ENCODE assay signal across 10 cellular contexts in the genomic region with DNA sequence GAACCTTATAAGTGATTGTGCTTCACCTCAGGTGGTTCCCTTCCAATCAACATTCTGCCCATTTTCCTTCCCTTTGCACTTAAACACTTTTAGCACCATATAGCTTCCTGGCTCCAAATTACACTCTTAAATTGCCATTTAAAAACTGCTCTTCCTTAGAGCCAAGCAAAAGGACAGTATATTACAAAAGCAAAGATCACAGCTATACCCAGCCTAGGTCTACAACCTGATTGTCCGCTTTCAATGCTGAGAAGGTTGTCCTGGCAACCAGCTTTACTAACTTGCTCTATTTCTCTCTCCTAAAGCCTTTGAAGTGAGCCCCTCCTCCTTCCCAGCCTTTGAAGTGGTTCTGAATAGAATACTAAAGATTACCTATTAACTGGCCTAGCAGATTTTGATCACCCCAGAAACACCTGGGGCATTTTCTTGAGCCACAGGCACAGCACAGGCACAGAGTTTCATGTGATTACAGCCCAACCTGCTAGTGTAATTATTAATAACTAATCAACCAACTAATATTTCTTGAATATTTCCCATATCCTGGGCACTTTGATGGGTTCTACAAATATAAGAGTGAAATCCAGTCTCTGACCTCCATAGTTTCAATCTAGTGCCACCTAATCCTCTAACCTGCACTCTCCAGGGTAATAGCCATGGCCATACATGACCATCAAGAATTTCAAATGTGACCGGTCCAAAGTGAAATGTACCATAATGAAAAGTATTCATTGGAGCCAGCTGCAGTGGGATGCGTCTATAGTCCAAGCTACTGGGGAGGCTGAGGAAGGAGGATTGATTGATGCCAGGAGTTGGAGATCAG.
DNase-seq lines count a peak whose midpoint lies in the region; ATAC-seq lines count a peak whose summit lies in the region.
"Had no signal": no experiment of that assay in that cellular context is flagged by ENCODE, and none has a peak within 500 bp of the region (broad histone marks: within the 10 kb centered on the region; RNA-seq: fewer than 3 reads in every experiment).

No MANE protein-coding gene starts in this region.

- no peak overlapping the region for H3K4me3 Mint-ChIP-seq in activated naive CD8-positive, alpha-beta T cell treated with anti-CD3 and anti-CD28 coated beads, Interleukin-2, amount 50 U/mL, for 24 hours

- no peaks in the 10 kb centered on the region for H3K4me1 Mint-ChIP-seq in activated naive CD8-positive, alpha-beta T cell treated with anti-CD3 and anti-CD28 coated beads, Interleukin-2, amount 50 U/mL, for 24 hours

- H3K36me3 Mint-ChIP-seq in activated naive CD8-positive, alpha-beta T cell treated with anti-CD3 and anti-CD28 coated beads, Interleukin-2, amount 50 U/mL, for 24 hours (ENCODE audit: low read depth): no peaks in the 10 kb centered on the region

- peak; percentile 70 for DNase-seq in islet precursor cell
- no peak for DNase-seq in activated CD4-positive, alpha-beta T cell treated with anti-CD3 and anti-CD28 coated beads for 4 hours
- no peak for DNase-seq in stimulated activated CD4-positive, alpha-beta T cell treated with anti-CD3 and anti-CD28 coated beads, Interleukin-1b, Interleukin-23, amount 100 ng/mL, for 48 hours
- DNase-seq in activated naive CD8-positive, alpha-beta T cell treated with anti-CD3 and anti-CD28 coated beads, Interleukin-2, amount 50 U/mL, for 24 hours: no peak
- DNase-seq: glutamatergic neuron, IMR-90 had no signal

- peak; percentile 93 for ATAC-seq in GM18498 (IDR thresholded peaks at IDR 0.05; ENCODE audit: unreplicated experiment)
- ATAC-seq in GM21526 (IDR thresholded peaks at IDR 0.05; ENCODE audit: low FRiP score, unreplicated experiment): peak; percentile 59
- ATAC-seq in HG03354 (IDR thresholded peaks at IDR 0.05; ENCODE audit: poor library complexity, severe bottlenecking, unreplicated experiment): peak; percentile 99
- no peak for ATAC-seq in esophagus mucosa
- no peak for ATAC-seq in activated naive CD8-positive, alpha-beta T cell treated with anti-CD3 and anti-CD28 coated beads, Interleukin-2, amount 50 U/mL, for 24 hours

- H3K27me3 Mint-ChIP-seq in activated naive CD8-positive, alpha-beta T cell treated with anti-CD3 and anti-CD28 coated beads, Interleukin-2, amount 50 U/mL, for 24 hours: no peaks in the 10 kb centered on the region

- no peak overlapping the region for H3K27ac Mint-ChIP-seq in activated naive CD8-positive, alpha-beta T cell treated with anti-CD3 and anti-CD28 coated beads, Interleukin-2, amount 50 U/mL, for 24 hours

- H3K9me3 Mint-ChIP-seq in activated naive CD8-positive, alpha-beta T cell treated with anti-CD3 and anti-CD28 coated beads, Interleukin-2, amount 50 U/mL, for 24 hours: no peaks in the 10 kb centered on the region

Comparison
In these comparisons a context has a peak if more than half of its experiments do, and no peak if none do; other contexts are left out.
1. ATAC-seq: peak in GM18498 (single experiment), GM21526 (single experiment) and HG03354 (single experiment); none in esophagus mucosa (single experiment) and activated naive CD8-positive, alpha-beta T cell treated with anti-CD3 and anti-CD28 coated beads, Interleukin-2, amount 50 U/mL, for 24 hours (single experiment).